ENCODE assay signal across 6 cellular contexts in the genomic region with DNA sequence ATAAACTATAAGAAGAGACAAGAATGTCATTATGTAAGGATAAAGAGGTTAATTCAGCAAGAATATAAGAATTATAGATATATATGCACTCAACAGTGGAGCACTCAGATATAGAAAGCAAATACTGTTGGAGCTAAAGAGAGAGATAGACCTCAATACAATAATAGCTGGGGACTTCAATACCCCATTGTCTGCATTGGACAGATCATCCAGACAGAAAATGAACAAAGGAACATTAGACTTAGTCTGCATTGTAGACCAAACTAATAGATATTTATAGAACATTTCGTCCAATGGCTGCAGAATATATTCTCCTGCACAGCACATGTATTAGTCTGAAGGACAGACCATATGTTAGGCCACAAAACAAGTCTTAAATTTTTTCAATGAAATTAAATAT.
"Had no signal": no experiment of that assay in that cellular context is flagged by ENCODE, and none has a peak within 500 bp of the region (broad histone marks: within the 10 kb centered on the region; RNA-seq: fewer than 3 reads in every experiment).

No MANE protein-coding gene starts in this region.

- ATAC-seq: GM23338, K562 had no signal

- H3K4me3 ChIP-seq: GM23338, K562 had no signal

- DNase-seq: H9, HCEC 1CT, IMR-90, KG1 had no signal
